In the genomic region with DNA sequence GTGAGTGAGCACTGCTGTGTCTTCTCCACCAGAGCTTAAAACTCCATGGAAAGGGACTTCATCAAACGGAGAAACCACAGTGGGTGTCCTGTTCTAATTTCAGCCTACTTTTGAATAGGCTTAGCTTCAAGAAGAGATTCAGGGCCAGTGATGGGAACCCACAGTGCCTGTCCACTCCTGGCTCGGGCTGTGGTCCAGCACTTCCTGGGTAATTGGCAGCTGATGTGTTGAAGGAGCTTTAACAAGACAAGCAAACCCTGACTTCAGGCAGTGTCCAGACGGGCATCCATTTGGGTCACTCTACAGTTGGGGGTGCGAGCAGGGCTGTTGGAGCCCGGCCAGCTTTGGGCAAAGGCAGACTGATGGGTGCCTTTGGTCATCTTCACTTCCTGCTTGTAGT, we compare ENCODE assay signal across 32 cellular contexts. TPM values are rescaled to one million over a fixed set of nuclear protein-coding genes. Genes with fewer than 3 reads are reported as not detected.
"Had no signal": no experiment of that assay in that cellular context is flagged by ENCODE, and none has a peak within 500 bp of the region (broad histone marks: within the 10 kb centered on the region; RNA-seq: fewer than 3 reads in every experiment).

No MANE protein-coding gene starts in this region.

- H3K4me3 Mint-ChIP-seq: activated CD4-positive, alpha-beta memory T cell treated with anti-CD3 and anti-CD28 coated beads, Interleukin-2, amount 10 ng/mL, durations not matched to agents 7 days and 5 days; activated CD8-positive, alpha-beta memory T cell treated with anti-CD3 and anti-CD28 coated beads, Interleukin-2, amount 10 ng/mL, durations not matched to agents 7 days and 5 days; activated naive CD4-positive, alpha-beta T cell treated with anti-CD3 and anti-CD28 coated beads, Interleukin-2, amount 50 U/mL, for 24 hours; activated naive CD8-positive, alpha-beta T cell treated with anti-CD3 and anti-CD28 coated beads, Interleukin-2, amount 10 ng/mL, durations not matched to agents 7 days and 5 days; activated T-cell treated with anti-CD3 and anti-CD28 coated beads, Interleukin-2, amount 50 U/mL, for 72 hours had no signal

- H3K27ac Mint-ChIP-seq: activated CD4-positive, alpha-beta memory T cell treated with anti-CD3 and anti-CD28 coated beads, Interleukin-2, amount 10 ng/mL, durations not matched to agents 7 days and 5 days; activated CD8-positive, alpha-beta memory T cell treated with anti-CD3 and anti-CD28 coated beads, Interleukin-2, amount 10 ng/mL, durations not matched to agents 7 days and 5 days; activated naive CD4-positive, alpha-beta T cell treated with anti-CD3 and anti-CD28 coated beads, Interleukin-2, amount 50 U/mL, for 24 hours; activated naive CD8-positive, alpha-beta T cell treated with anti-CD3 and anti-CD28 coated beads, Interleukin-2, amount 10 ng/mL, durations not matched to agents 7 days and 5 days; activated T-cell treated with anti-CD3 and anti-CD28 coated beads, Interleukin-2, amount 50 U/mL, for 72 hours; activated T-helper 2 cell treated with anti-CD3 and anti-CD28 coated beads, Interferon-gamma antibody, Interleukin-2, Interleukin-4, amounts not matched to agents 10 μg/mL and 5 μg/mL and 100 μg/mL, durations not matched to agents 14 hours and 24 hours and 36 hours had no signal

- H3K9me3 Mint-ChIP-seq: activated naive CD4-positive, alpha-beta T cell treated with anti-CD3 and anti-CD28 coated beads, Interleukin-2, amount 50 U/mL, for 24 hours had no signal

- H3K4me1 Mint-ChIP-seq: activated CD4-positive, alpha-beta memory T cell treated with anti-CD3 and anti-CD28 coated beads, Interleukin-2, amount 10 ng/mL, durations not matched to agents 7 days and 5 days; activated CD8-positive, alpha-beta memory T cell treated with anti-CD3 and anti-CD28 coated beads, Interleukin-2, amount 10 ng/mL, durations not matched to agents 7 days and 5 days; activated naive CD4-positive, alpha-beta T cell treated with anti-CD3 and anti-CD28 coated beads, Interleukin-2, amount 50 U/mL, for 24 hours; activated naive CD8-positive, alpha-beta T cell treated with anti-CD3 and anti-CD28 coated beads, Interleukin-2, amount 10 ng/mL, durations not matched to agents 7 days and 5 days had no signal

- H3K27me3 Mint-ChIP-seq: activated CD4-positive, alpha-beta memory T cell treated with anti-CD3 and anti-CD28 coated beads, Interleukin-2, amount 10 ng/mL, durations not matched to agents 7 days and 5 days; activated CD8-positive, alpha-beta memory T cell treated with anti-CD3 and anti-CD28 coated beads, Interleukin-2, amount 10 ng/mL, durations not matched to agents 7 days and 5 days; activated naive CD4-positive, alpha-beta T cell treated with anti-CD3 and anti-CD28 coated beads, Interleukin-2, amount 50 U/mL, for 24 hours had no signal

- H3K36me3 Mint-ChIP-seq: activated CD8-positive, alpha-beta memory T cell treated with anti-CD3 and anti-CD28 coated beads, Interleukin-2, amount 10 ng/mL, durations not matched to agents 7 days and 5 days; activated naive CD4-positive, alpha-beta T cell treated with anti-CD3 and anti-CD28 coated beads, Interleukin-2, amount 50 U/mL, for 24 hours; activated naive CD8-positive, alpha-beta T cell treated with anti-CD3 and anti-CD28 coated beads, Interleukin-2, amount 10 ng/mL, durations not matched to agents 7 days and 5 days had no signal

- ATAC-seq: activated CD8-positive, alpha-beta memory T cell treated with anti-CD3 and anti-CD28 coated beads, Interleukin-2, amount 10 ng/mL, durations not matched to agents 7 days and 5 days; activated T-cell treated with anti-CD3 and anti-CD28 coated beads, Interleukin-2, amount 50 U/mL, for 72 hours; K562 had no signal

- DNase-seq: activated CD4-positive, alpha-beta memory T cell treated with anti-CD3 and anti-CD28 coated beads, Interleukin-2, amount 10 ng/mL, durations not matched to agents 7 days and 5 days; activated CD4-positive, alpha-beta T cell treated with anti-CD3 and anti-CD28 coated beads for 1 hour; activated CD4-positive, alpha-beta T cell treated with anti-CD3 and anti-CD28 coated beads for 48 hours; activated CD4-positive, CD25-positive, alpha-beta regulatory T cell; activated CD8-positive, alpha-beta memory T cell treated with anti-CD3 and anti-CD28 coated beads for 24 hours; activated CD8-positive, alpha-beta memory T cell treated with anti-CD3 and anti-CD28 coated beads, Interleukin-2, amount 10 ng/mL, durations not matched to agents 7 days and 5 days; activated CD8-positive, alpha-beta memory T cell treated with anti-CD3 and anti-CD28 coated beads, Interleukin-2, amount 50 U/mL, for 48 hours; activated gamma-delta T cell; activated naive CD4-positive, alpha-beta T cell treated with Interleukin-2 at 50 U/mL for 16 hours; activated naive CD8-positive, alpha-beta T cell treated with anti-CD3 and anti-CD28 coated beads, Interleukin-2, amount 10 ng/mL, durations not matched to agents 7 days and 5 days; activated T-cell treated with anti-CD3 and anti-CD28 coated beads, Interleukin-2, amount 50 U/mL, for 72 hours; amygdala; NCI-H1105 treated with DMSO at 0.1 percent for 48 hours; NCI-H1436; NCI-H1694; NCI-H1930; NCI-H2081 treated with DMSO at 0.1 percent for 48 hours; NCI-H345; NCI-H524 treated with DMSO at 0.1 percent for 48 hours; PC-9; SHP77; SJCRH30; T1000 had no signal

RNA-seq across cellular contexts. Expression of a gene that starts 14.5 kb away (rescaled TPM):
- total RNA-seq: activated CD4-positive, alpha-beta memory T cell treated with anti-CD3 and anti-CD28 coated beads, Interleukin-2, amount 10 ng/mL, durations not matched to agents 7 days and 5 days; activated CD8-positive, alpha-beta memory T cell treated with anti-CD3 and anti-CD28 coated beads, Interleukin-2, amount 10 ng/mL, durations not matched to agents 7 days and 5 days; activated naive CD8-positive, alpha-beta T cell treated with anti-CD3 and anti-CD28 coated beads, Interleukin-2, amount 10 ng/mL, durations not matched to agents 7 days and 5 days; activated T-cell treated with anti-CD3 and anti-CD28 coated beads, Interleukin-2, amount 50 U/mL, for 72 hours; activated T-helper 2 cell treated with anti-CD3 and anti-CD28 coated beads, Interferon-gamma antibody, Interleukin-2, Interleukin-4, amounts not matched to agents 10 μg/mL and 5 μg/mL and 100 μg/mL, durations not matched to agents 14 hours and 24 hours and 36 hours; ascending aorta; chondrocyte; K562; NCI-H460; OCI-LY7; PC-9; SJCRH30; T-helper 1 cell treated with Interleukin-12 subunit alpha and Interleukin-12 subunit beta and Interleukin-4 antibody, amounts not matched to agents 30 ng/mL and 1 ng/mL, for 36 hours; T-helper 2 cell treated with Interferon-gamma antibody and Interleukin-4, amounts not matched to agents 100 ng/mL and 5 ng/mL, for 36 hours had no signal
